8 cellular contexts compared by ENCODE assay signal in the genomic region with DNA sequence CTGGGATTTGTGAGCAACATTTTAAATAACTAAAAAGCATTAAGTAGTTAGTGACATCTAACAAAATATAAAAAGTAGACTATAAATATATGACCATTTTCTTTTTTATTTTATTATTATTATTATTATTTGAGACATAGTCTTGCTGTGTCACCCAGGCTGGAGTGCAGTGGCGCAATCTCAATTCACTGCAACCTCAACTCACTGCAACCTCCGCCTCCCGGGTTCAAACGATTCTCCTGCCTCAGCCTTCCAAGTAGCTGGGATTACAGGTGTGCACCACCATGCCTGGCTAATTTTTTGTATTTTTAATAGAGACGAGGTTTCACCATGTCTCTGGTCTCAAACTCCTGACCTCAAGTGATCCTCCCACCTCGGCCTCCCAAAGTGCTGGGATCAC.
DNase-seq lines count a peak whose midpoint lies in the region; ATAC-seq and TF ChIP-seq lines count a peak whose summit lies in the region.
"Not testable (repeated sequence)": the region's sequence is repeated elsewhere in the genome, so short reads cannot be mapped to it uniquely, and the experiment has no call there.

No MANE protein-coding gene starts in this region.

- H3K4me1 Mint-ChIP-seq in natural killer cell treated with Interleukin-12 subunit alpha and Interleukin-12 subunit beta and Interleukin-15 and Interleukin-18, amount 100 ng/mL, for 72 hours (ENCODE audit: low read depth in 2 of 2) = peaks cover 53 to 56% of the 10 kb centered on the region in 2 donors

- H3K79me2 ChIP-seq in Karpas-422 (ENCODE audit: low read length) = not testable (repeated sequence)

- DNase-seq in A673 (ENCODE audit: low spot score); Karpas-422; ascending aorta (ENCODE audit: low spot score in 2 of 2); natural killer cell treated with Interleukin-12 subunit alpha and Interleukin-12 subunit beta and Interleukin-15 and Interleukin-18, amount 100 ng/mL, for 72 hours (ENCODE audit: low spot score); tibial nerve (ENCODE audit: low spot score in 2 of 2): not testable (repeated sequence)
- DNase-seq in Right ventricle myocardium inferior (ENCODE audit: missing footprints) = peak; percentile 72

- not testable (repeated sequence) for H3K36me3 ChIP-seq in A673 (ENCODE audit: insufficient read depth, low read length, poor library complexity, severe bottlenecking); Karpas-422 (ENCODE audit: insufficient read depth, low read length); ascending aorta; liver (ENCODE audit: control insufficient read depth in 4 of 4, insufficient read depth in 3 of 4, low read depth in 1 of 4, low read length in 3 of 4); tibial nerve

- not testable (repeated sequence) for H3K9ac ChIP-seq in Karpas-422 (ENCODE audit: low read length); liver (ENCODE audit: low read depth in 1 of 2, low read length in 2 of 2)

- not testable (repeated sequence) for TF ChIP-seq RAD21 in liver (IDR thresholded peaks at IDR 0.05)

- H3K36me3 Mint-ChIP-seq in natural killer cell treated with Interleukin-12 subunit alpha and Interleukin-12 subunit beta and Interleukin-15 and Interleukin-18, amount 100 ng/mL, for 72 hours = not testable (repeated sequence)

- TF ChIP-seq CTCF in A673 (conservative IDR thresholded peaks at IDR 0.05; ENCODE audit: low read depth, low read length); ascending aorta (IDR thresholded peaks at IDR 0.05); liver (IDR thresholded peaks at IDR 0.05; ENCODE audit: low read depth, low read length, missing input control); tibial nerve (IDR thresholded peaks at IDR 0.05): not testable (repeated sequence)

- POLR2A ChIA-PET in A673 (lab: Charles Lee; ENCODE audit: low non-redundant PET) = not testable (repeated sequence)

- ATAC-seq in Right ventricle myocardium inferior; natural killer cell treated with Interleukin-12 subunit alpha and Interleukin-12 subunit beta and Interleukin-15 and Interleukin-18, amount 100 ng/mL, for 72 hours: not testable (repeated sequence)

- not testable (repeated sequence) for H3K9me3 Mint-ChIP-seq in natural killer cell treated with Interleukin-12 subunit alpha and Interleukin-12 subunit beta and Interleukin-15 and Interleukin-18, amount 100 ng/mL, for 72 hours

- H3K9me2 ChIP-seq in Karpas-422 (replicated peaks; ENCODE audit: insufficient read depth, low read length) = not testable (repeated sequence)

- intact Hi-C loops in A673 (cut with micrococcal nuclease; ENCODE audit: unreplicated experiment); ascending aorta (cut with DNase I); Right ventricle myocardium inferior (cut with DNase I): not testable (repeated sequence)

- peak overlapping the region; percentile 42 to 82 for H3K27ac Mint-ChIP-seq in natural killer cell treated with Interleukin-12 subunit alpha and Interleukin-12 subunit beta and Interleukin-15 and Interleukin-18, amount 100 ng/mL, for 72 hours

- H3K27ac ChIP-seq in A673 (ENCODE audit: low read depth, low read length, poor library complexity, severe bottlenecking) (peak overlapping the region; percentile 72), Karpas-422 (ENCODE audit: low read length) (peak overlapping the region; percentile 93), ascending aorta (peak overlapping the region; percentile 17 to 41), liver (ENCODE audit: low read depth in 1 of 2, low read length in 2 of 2) (peak overlapping the region; percentile 83 to 85), skin epidermis (peak overlapping the region in 15 of 21 experiments; percentile 11 to 85 (median 81)), tibial nerve (peak overlapping the region in 3 of 4 donors; percentile 66 to 78 (median 77))

- WGBS in liver = 82% methylated on average over 6 of the region's 6 CpGs
- 89 to 93% methylated on average over 6 of the region's 6 CpGs for WGBS in tibial nerve, 2 donors

- not testable (repeated sequence) for H3K27me3 ChIP-seq in A673 (replicated peaks; ENCODE audit: insufficient read depth, low read depth, low read length, poor library complexity); Karpas-422 (ENCODE audit: low read length); ascending aorta; liver (ENCODE audit: control insufficient read depth in 4 of 4, insufficient read depth in 4 of 4, low read length in 3 of 4); tibial nerve

- H3K4me3 Mint-ChIP-seq in natural killer cell treated with Interleukin-12 subunit alpha and Interleukin-12 subunit beta and Interleukin-15 and Interleukin-18, amount 100 ng/mL, for 72 hours = peak overlapping the region; percentile 41

- not testable (repeated sequence) for TF ChIP-seq EP300 in tibial nerve (IDR thresholded peaks at IDR 0.05)

- H3K9me3 ChIP-seq in A673 (ENCODE audit: low read depth, low read length, poor library complexity, severe bottlenecking); Karpas-422 (ENCODE audit: low read length); ascending aorta; liver (ENCODE audit: control insufficient read depth in 4 of 4, low read length in 3 of 4); tibial nerve: not testable (repeated sequence)

- H3K4me3 ChIP-seq in A673 (ENCODE audit: low read depth, low read length, poor library complexity, severe bottlenecking); Karpas-422 (ENCODE audit: low read length); ascending aorta; liver (ENCODE audit: low read depth in 1 of 3, low read length in 3 of 3); skin epidermis; tibial nerve: not testable (repeated sequence)

- not testable (repeated sequence) for TF ChIP-seq POLR2A in tibial nerve (IDR thresholded peaks at IDR 0.05)

- BruUV-seq in A673 (replicated peaks; lab: Mats Ljungman, UMichigan) = not testable (repeated sequence)

- not testable (repeated sequence) for H4K20me1 ChIP-seq in Karpas-422 (ENCODE audit: insufficient read depth, low read depth, low read length)

- H3K4me1 ChIP-seq in A673 (ENCODE audit: insufficient read depth, low read length, poor library complexity, severe bottlenecking) (peaks cover 32% of the 10 kb centered on the region), Karpas-422 (ENCODE audit: low read length) (peaks cover 72% of the 10 kb centered on the region), liver (ENCODE audit: control insufficient read depth in 4 of 4, insufficient read depth in 4 of 4, low read length in 3 of 4) (peaks cover 27 to 70% (median 60%) of the 10 kb centered on the region in 4 donors), tibial nerve (peaks cover 0 to 35% (median 11%) of the 10 kb centered on the region in 4 donors)
- not testable (repeated sequence) for H3K4me1 ChIP-seq in ascending aorta

- CTCF ChIA-PET in A673 (lab: Charles Lee) = not testable (repeated sequence)

- not testable (repeated sequence) for H2AFZ ChIP-seq in Karpas-422 (ENCODE audit: low read length)

- not testable (repeated sequence) for H3K27me3 Mint-ChIP-seq in natural killer cell treated with Interleukin-12 subunit alpha and Interleukin-12 subunit beta and Interleukin-15 and Interleukin-18, amount 100 ng/mL, for 72 hours

- H3K4me2 ChIP-seq in Karpas-422 (ENCODE audit: low read depth, low read length, poor library complexity, severe bottlenecking) = not testable (repeated sequence)

Comparison
In these comparisons a context has a peak if more than half of its experiments do, and no peak if none do; other contexts are left out.
1. H3K27ac ChIP-seq: peak in every context shown above with its lines; median percentile 93 in Karpas-422; 84 in liver; 81 in skin epidermis; 77 in tibial nerve; 72 in A673; 29 in ascending aorta.